In genomic region chr5:32067774-32068173, GRCh38 we compare ENCODE assay signal across 33 cellular contexts.
"Had no signal": no experiment of that assay in that cellular context is flagged by ENCODE, and none has a peak within 500 bp of the region (broad histone marks: within the 10 kb centered on the region; RNA-seq: fewer than 3 reads in every experiment).

No MANE protein-coding gene starts in this region.

- H3K4me1 Mint-ChIP-seq: activated B cell treated with CpG ODN at 0.5 μM for 24 hours; activated T-helper 17 cell treated with anti-CD3 and anti-CD28 coated beads, Interleukin-2, amount 50 U/mL, for 72 hours had no signal

- DNase-seq: activated B cell treated with CpG ODN at 0.5 μM for 24 hours; activated CD4-positive, alpha-beta memory T cell treated with anti-CD3 and anti-CD28 coated beads for 36 hours; activated CD4-positive, alpha-beta T cell treated with anti-CD3 and anti-CD28 coated beads for 4 hours; activated CD4-positive, alpha-beta T cell treated with anti-CD3 and anti-CD28 coated beads, Interleukin-2, amount 10 ng/mL, durations not matched to agents 24 days and 14 days; activated CD4-positive, alpha-beta T cell treated with anti-CD3 and anti-CD28 coated beads, Interleukin-2, amount 50 U/mL, for 1 hour; activated CD4-positive, alpha-beta T cell treated with anti-CD3 and anti-CD28 coated beads, Interleukin-2, amount 50 U/mL, for 4 hours; activated CD4-positive, CD25-positive, alpha-beta regulatory T cell treated with anti-CD3 and anti-CD28 coated beads, Interleukin-2, amount 50 U/mL, for 72 hours; activated CD8-positive, alpha-beta memory T cell treated with anti-CD3 and anti-CD28 coated beads, Interleukin-2, amount 50 U/mL, for 4 hours; activated CD8-positive, alpha-beta T cell treated with anti-CD3 and anti-CD28 coated beads for 36 hours; activated effector memory CD4-positive, alpha-beta T cell treated with anti-CD3 and anti-CD28 coated beads, Interleukin-2, amount 50 U/mL, for 16 hours; activated gamma-delta T cell treated with Interleukin-2 at 50 U/mL for 16 hours; activated naive CD4-positive, alpha-beta T cell; activated naive CD4-positive, alpha-beta T cell treated with anti-CD3 and anti-CD28 coated beads for 36 hours; activated naive CD4-positive, alpha-beta T cell treated with anti-CD3 and anti-CD28 coated beads, Interleukin-2, amount 50 U/mL, for 16 hours; activated naive CD8-positive, alpha-beta T cell treated with anti-CD3 and anti-CD28 coated beads for 36 hours; activated T-cell treated with anti-CD3 and anti-CD28 coated beads for 4 hours; activated T-cell treated with anti-CD3 and anti-CD28 coated beads, Interleukin-2, amount 50 U/mL, for 1 hour; activated T-cell treated with anti-CD3 and anti-CD28 coated beads, Interleukin-2, amount 50 U/mL, for 4 hours; activated T-cell treated with anti-CD3 and anti-CD28 coated beads, Interleukin-2, amount 50 U/mL, for 72 hours; adrenal gland; amniotic stem cell; aorta; body of pancreas; brain microvascular endothelial cell; central memory CD4-positive, alpha-beta T cell; T-helper 1 cell; T-helper 2 cell; T-helper 9 cell had no signal

- H3K27me3 Mint-ChIP-seq: activated CD4-positive, alpha-beta memory T cell treated with anti-CD3 and anti-CD28 coated beads for 36 hours; activated CD4-positive, alpha-beta T cell treated with anti-CD3 and anti-CD28 coated beads, Interleukin-2, amount 10 ng/mL, durations not matched to agents 24 days and 14 days; activated CD8-positive, alpha-beta T cell treated with anti-CD3 and anti-CD28 coated beads for 36 hours; activated naive CD8-positive, alpha-beta T cell treated with anti-CD3 and anti-CD28 coated beads for 36 hours; activated T-helper 17 cell treated with anti-CD3 and anti-CD28 coated beads, Interleukin-2, amount 50 U/mL, for 72 hours had no signal

- H3K4me3 Mint-ChIP-seq: activated B cell treated with CpG ODN at 0.5 μM for 24 hours; activated CD4-positive, alpha-beta memory T cell treated with anti-CD3 and anti-CD28 coated beads for 36 hours; activated CD4-positive, alpha-beta T cell treated with anti-CD3 and anti-CD28 coated beads, Interleukin-2, amount 10 ng/mL, durations not matched to agents 24 days and 14 days; activated CD8-positive, alpha-beta T cell treated with anti-CD3 and anti-CD28 coated beads for 36 hours; activated naive CD4-positive, alpha-beta T cell treated with anti-CD3 and anti-CD28 coated beads for 36 hours; activated naive CD8-positive, alpha-beta T cell treated with anti-CD3 and anti-CD28 coated beads for 36 hours; activated T-cell treated with anti-CD3 and anti-CD28 coated beads, Interleukin-2, amount 50 U/mL, for 4 hours; activated T-cell treated with anti-CD3 and anti-CD28 coated beads, Interleukin-2, amount 50 U/mL, for 72 hours; activated T-helper 1 cell treated with anti-CD3 and anti-CD28 coated beads, Interleukin-12 subunit alpha, Interleukin-12 subunit beta, Interleukin-2, Interleukin-4 antibody, amounts not matched to agents 30 ng/mL and 10 ng/mL and 1 ng/mL, durations not matched to agents 14 hours and 24 hours and 36 hours; activated T-helper 17 cell treated with anti-CD3 and anti-CD28 coated beads, Interleukin-2, amount 50 U/mL, for 72 hours; T-helper 1 cell treated with Interleukin-12 subunit alpha and Interleukin-12 subunit beta and Interleukin-4 antibody, amounts not matched to agents 30 μg/mL and 1 μg/mL, for 36 hours; T-helper 2 cell treated with Interferon-gamma antibody and Interleukin-4, amounts not matched to agents 5 μg/mL and 100 μg/mL, for 36 hours had no signal

- H3K36me3 Mint-ChIP-seq: activated CD4-positive, alpha-beta memory T cell treated with anti-CD3 and anti-CD28 coated beads for 36 hours; activated naive CD4-positive, alpha-beta T cell treated with anti-CD3 and anti-CD28 coated beads, Interleukin-2, amount 50 U/mL, for 72 hours; activated naive CD8-positive, alpha-beta T cell treated with anti-CD3 and anti-CD28 coated beads for 36 hours had no signal

- H3K27ac Mint-ChIP-seq: activated B cell treated with CpG ODN at 0.5 μM for 24 hours; activated CD4-positive, alpha-beta memory T cell treated with anti-CD3 and anti-CD28 coated beads for 36 hours; activated CD4-positive, alpha-beta T cell treated with anti-CD3 and anti-CD28 coated beads, Interleukin-2, amount 10 ng/mL, durations not matched to agents 24 days and 14 days; activated CD8-positive, alpha-beta T cell treated with anti-CD3 and anti-CD28 coated beads for 36 hours; activated naive CD4-positive, alpha-beta T cell treated with anti-CD3 and anti-CD28 coated beads for 36 hours; activated naive CD4-positive, alpha-beta T cell treated with anti-CD3 and anti-CD28 coated beads, Interleukin-2, amount 50 U/mL, for 72 hours; activated naive CD8-positive, alpha-beta T cell treated with anti-CD3 and anti-CD28 coated beads for 36 hours; activated T-cell treated with anti-CD3 and anti-CD28 coated beads, Interleukin-2, amount 50 U/mL, for 72 hours; activated T-helper 1 cell treated with anti-CD3 and anti-CD28 coated beads, Interleukin-12 subunit alpha, Interleukin-12 subunit beta, Interleukin-2, Interleukin-4 antibody, amounts not matched to agents 30 ng/mL and 10 ng/mL and 1 ng/mL, durations not matched to agents 14 hours and 24 hours and 36 hours; activated T-helper 17 cell treated with anti-CD3 and anti-CD28 coated beads, Interleukin-2, amount 50 U/mL, for 72 hours; T-helper 1 cell treated with Interleukin-12 subunit alpha and Interleukin-12 subunit beta and Interleukin-4 antibody, amounts not matched to agents 30 μg/mL and 1 μg/mL, for 36 hours; T-helper 2 cell treated with Interferon-gamma antibody and Interleukin-4, amounts not matched to agents 5 μg/mL and 100 μg/mL, for 36 hours had no signal

- H3K9me3 Mint-ChIP-seq: activated B cell treated with CpG ODN at 0.5 μM for 24 hours; activated CD4-positive, alpha-beta memory T cell treated with anti-CD3 and anti-CD28 coated beads for 36 hours; activated CD4-positive, alpha-beta T cell treated with anti-CD3 and anti-CD28 coated beads, Interleukin-2, amount 10 ng/mL, durations not matched to agents 24 days and 14 days; activated CD8-positive, alpha-beta T cell treated with anti-CD3 and anti-CD28 coated beads for 36 hours; activated naive CD4-positive, alpha-beta T cell treated with anti-CD3 and anti-CD28 coated beads for 36 hours; activated naive CD4-positive, alpha-beta T cell treated with anti-CD3 and anti-CD28 coated beads, Interleukin-2, amount 50 U/mL, for 72 hours; activated naive CD8-positive, alpha-beta T cell treated with anti-CD3 and anti-CD28 coated beads for 36 hours; activated T-cell treated with anti-CD3 and anti-CD28 coated beads, Interleukin-2, amount 50 U/mL, for 4 hours; activated T-cell treated with anti-CD3 and anti-CD28 coated beads, Interleukin-2, amount 50 U/mL, for 72 hours; activated T-helper 1 cell treated with anti-CD3 and anti-CD28 coated beads, Interleukin-12 subunit alpha, Interleukin-12 subunit beta, Interleukin-2, Interleukin-4 antibody, amounts not matched to agents 30 ng/mL and 10 ng/mL and 1 ng/mL, durations not matched to agents 14 hours and 24 hours and 36 hours; activated T-helper 17 cell treated with anti-CD3 and anti-CD28 coated beads, Interleukin-2, amount 50 U/mL, for 72 hours; T-helper 1 cell treated with Interleukin-12 subunit alpha and Interleukin-12 subunit beta and Interleukin-4 antibody, amounts not matched to agents 30 μg/mL and 1 μg/mL, for 36 hours; T-helper 2 cell treated with Interferon-gamma antibody and Interleukin-4, amounts not matched to agents 5 μg/mL and 100 μg/mL, for 36 hours had no signal

- ATAC-seq: activated CD8-positive, alpha-beta T cell treated with anti-CD3 and anti-CD28 coated beads for 36 hours; activated naive CD4-positive, alpha-beta T cell treated with anti-CD3 and anti-CD28 coated beads, Interleukin-2, amount 50 U/mL, for 72 hours; activated T-cell treated with anti-CD3 and anti-CD28 coated beads, Interleukin-2, amount 50 U/mL, for 4 hours; activated T-cell treated with anti-CD3 and anti-CD28 coated beads, Interleukin-2, amount 50 U/mL, for 72 hours; activated T-helper 17 cell treated with anti-CD3 and anti-CD28 coated beads, Interleukin-2, amount 50 U/mL, for 72 hours; body of pancreas had no signal
